In genomic region chr11:112087212-112087611, GRCh38 we compare ENCODE assay signal across 8 cellular contexts. TPM values are rescaled to one million over a fixed set of nuclear protein-coding genes. Genes with fewer than 3 reads are reported as not detected.
A peak's percentile ranks its signal among the peaks of the same experiment; 100 is the strongest.
DNase-seq lines count a peak whose midpoint lies in the region; ATAC-seq and TF ChIP-seq lines count a peak whose summit lies in the region.

No MANE protein-coding gene starts in this region.

- no peak overlapping the region for H4K8ac ChIP-seq in neuronal stem cell (ENCODE audit: low read depth, low read length)

- H3K4me3 ChIP-seq in GM06990 (replicated peaks; ENCODE audit: low read depth, low read length), result peak overlapping the region; percentile 85
- peak overlapping the region; percentile 96 for H3K4me3 ChIP-seq in PC-9
- H3K4me3 ChIP-seq in neuronal stem cell (ENCODE audit: low read length in 2 of 2), result peak overlapping the region; percentile 87 to 91

- ATAC-seq in GM21786 (IDR thresholded peaks at IDR 0.05; ENCODE audit: unreplicated experiment), result no peak

- BruUV-seq in PC-9 (replicated peaks; lab: Mats Ljungman, UMichigan), result no TSS peak

- H3K18ac ChIP-seq in neuronal stem cell (ENCODE audit: low read length), result no peak overlapping the region

- no peak overlapping the region for H4K91ac ChIP-seq in neuronal stem cell (ENCODE audit: low read depth, low read length, poor library complexity)

- H3K14ac ChIP-seq in neuronal stem cell (ENCODE audit: low read length), result no peak overlapping the region

- H2AK5ac ChIP-seq in neuronal stem cell (ENCODE audit: low read depth, low read length), result no peak overlapping the region

- DNase-seq in GM06990 (ENCODE audit: extremely low read depth, insufficient read length), result no peak
- DNase-seq in PC-9, result no peak
- DNase-seq in epithelial cell of prostate (ENCODE audit: low read depth, low spot score), result no peak
- no peak for DNase-seq in neuronal stem cell (ENCODE audit: low spot score)
- no peak for DNase-seq in D341Med (ENCODE audit: low spot score)
- DNase-seq in COLO668 (lab: John Stamatoyannopoulos, UW; ENCODE audit: unreplicated experiment), result no peak
- DNase-seq in iPS-NIHi11 (ENCODE audit: low spot score), result no peak

- H2BK12ac ChIP-seq in neuronal stem cell (ENCODE audit: low read length), result no peak overlapping the region

- H3K9me3 ChIP-seq in PC-9 (ENCODE audit: insufficient read depth, low read depth) (no peaks in the 10 kb centered on the region), neuronal stem cell (replicated peaks in 1 of 2; ENCODE audit: control insufficient read depth in 2 of 2, insufficient read depth in 1 of 2, low read depth in 1 of 2, low read length in 2 of 2) (no peaks in the 10 kb centered on the region)

- H3K4ac ChIP-seq in neuronal stem cell (ENCODE audit: low read length), result no peak overlapping the region

- H3K9ac ChIP-seq in neuronal stem cell (ENCODE audit: low read depth, low read length, poor library complexity), result no peak overlapping the region

- H3K27me3 ChIP-seq in GM06990 (replicated peaks; ENCODE audit: control insufficient read depth, insufficient read depth, low read length) (no peaks in the 10 kb centered on the region), PC-9 (ENCODE audit: insufficient read depth, low read depth) (no peaks in the 10 kb centered on the region), neuronal stem cell (ENCODE audit: control insufficient read depth in 3 of 3, insufficient read depth in 3 of 3, low read depth in 1 of 3, low read length in 3 of 3) (no peaks in the 10 kb centered on the region)

- peaks cover 36% of the 10 kb centered on the region for H3F3A ChIP-seq in PC-9 (ENCODE audit: insufficient read depth, low read depth)

- intact Hi-C loops in PC-9 (cut with micrococcal nuclease; ENCODE audit: unreplicated experiment), result loop anchor here (2.0 kb wide), 1 partner anchor 208 kb away; the partner anchor contains the start of genes CFAP68 and FDXACB1

- no peak overlapping the region for H2BK15ac ChIP-seq in neuronal stem cell (ENCODE audit: low read length)

- H3K79me1 ChIP-seq in neuronal stem cell (ENCODE audit: low read depth, low read length), result peaks cover 5% of the 10 kb centered on the region

- H2BK120ac ChIP-seq in neuronal stem cell (ENCODE audit: low read depth, low read length), result no peak overlapping the region

- CTCF ChIA-PET in PC-9 (lab: Charles Lee), result no interaction called here

- POLR2A ChIA-PET in PC-9 (lab: Charles Lee; ENCODE audit: unreplicated experiment), result interaction anchor here (0.6 to 0.7 kb wide), 4 partner anchors 61 to 788 kb away, joined by 5 to 14 read pairs (median 5); no protein-coding TSS in a partner anchor

- H4K20me1 ChIP-seq in PC-9 (ENCODE audit: insufficient read depth), result no peaks in the 10 kb centered on the region

- H3K9me2 ChIP-seq in PC-9 (ENCODE audit: insufficient read depth), result no peaks in the 10 kb centered on the region

- TF ChIP-seq CTCF in GM06990 (IDR thresholded peaks at IDR 0.05; ENCODE audit: insufficient read depth, low read length, poor library complexity, severe bottlenecking) (no peak), PC-9 (conservative IDR thresholded peaks at IDR 0.05) (no peak)

- WGBS in neuronal stem cell (ENCODE audit: extremely low coverage in 2 of 2, insufficient read length in 2 of 2, insufficient replicate concordance in 1 of 2), 2 donors, result no CpG with 5 or more reads among the region's 10 CpGs

- H3K79me2 ChIP-seq in PC-9 (ENCODE audit: low read depth), result peaks cover 55% of the 10 kb centered on the region

- peak overlapping the region; percentile 77 for H3K4me2 ChIP-seq in PC-9
- peak overlapping the region; percentile 77 for H3K4me2 ChIP-seq in neuronal stem cell (ENCODE audit: insufficient read depth, low read length, poor library complexity, severe bottlenecking)

- no peak overlapping the region for H2BK5ac ChIP-seq in neuronal stem cell (ENCODE audit: low read length)

- peaks cover 13% of the 10 kb centered on the region for H3K36me3 ChIP-seq in GM06990 (ENCODE audit: control insufficient read depth, insufficient read depth, low read length)
- peaks cover 63% of the 10 kb centered on the region for H3K36me3 ChIP-seq in PC-9 (ENCODE audit: low read depth)
- H3K36me3 ChIP-seq in neuronal stem cell (replicated peaks in 1 of 2; ENCODE audit: control insufficient read depth in 2 of 2, insufficient read depth in 2 of 2, low read length in 2 of 2), result peaks cover 21 to 80% of the 10 kb centered on the region in 2 donors

- no peak overlapping the region for H3K23ac ChIP-seq in neuronal stem cell (ENCODE audit: low read depth, low read length, poor library complexity)

- H3K4me1 ChIP-seq in PC-9 (replicated peaks; ENCODE audit: insufficient read depth) (peaks cover 21% of the 10 kb centered on the region), neuronal stem cell (ENCODE audit: control insufficient read depth in 2 of 2, insufficient read depth in 1 of 2, low read depth in 1 of 2, low read length in 2 of 2) (peaks cover 0 to 6% of the 10 kb centered on the region in 2 donors)

- H2AFZ ChIP-seq in PC-9 (peak overlapping the region; percentile 91), neuronal stem cell (ENCODE audit: low read length) (peak overlapping the region; percentile 87)

- H3K27ac ChIP-seq in PC-9 (no peak overlapping the region), epithelial cell of prostate (peak overlapping the region; percentile 44), neuronal stem cell (replicated peaks; ENCODE audit: low read length) (no peak overlapping the region)

RNA-seq across cellular contexts. Expression of gene SDHD, which starts 0.5 kb away (rescaled TPM):
- total RNA-seq in PC-9 (2021), result 99.5 and 122 TPM in 2 replicates
- 40.2 TPM for polyA plus RNA-seq in neuronal stem cell (2013, experiment 1 of 2)
- 37.0 TPM for polyA plus RNA-seq in neuronal stem cell (2013, experiment 2 of 2)

RNA-seq across cellular contexts. Expression of gene TIMM8B, which starts 0.7 kb away (rescaled TPM):
- 42.4 and 44.3 TPM in 2 replicates for total RNA-seq in PC-9 (2021)
- polyA plus RNA-seq in neuronal stem cell (2013, experiment 1 of 2), result 103 TPM
- 104 TPM for polyA plus RNA-seq in neuronal stem cell (2013, experiment 2 of 2)

RNA-seq across cellular contexts. Expression of gene NKAPD1, which starts 13.1 kb away (rescaled TPM):
- total RNA-seq in PC-9 (2021), result 16.5 and 17.6 TPM in 2 replicates
- 62.4 TPM for polyA plus RNA-seq in neuronal stem cell (2013, experiment 1 of 2)
- polyA plus RNA-seq in neuronal stem cell (2013, experiment 2 of 2), result 67.8 TPM

RNA-seq across cellular contexts. Expression of gene PIH1D2, which starts 13.4 kb away (rescaled TPM):
- total RNA-seq in PC-9 (2021), result 2.0 and 4.8 TPM in 2 replicates
- polyA plus RNA-seq in neuronal stem cell (2013, experiment 1 of 2), result 3.0 TPM
- 3.2 TPM for polyA plus RNA-seq in neuronal stem cell (2013, experiment 2 of 2)
